9 cellular contexts compared by ENCODE assay signal in genomic region chr6:14452567-14453527, GRCh38.
DNase-seq lines count a peak whose midpoint lies in the region; ATAC-seq, FAIRE-seq and TF ChIP-seq lines count a peak whose summit lies in the region.
"Had no signal": no experiment of that assay in that cellular context is flagged by ENCODE, and none has a peak within 500 bp of the region (broad histone marks: within the 10 kb centered on the region; RNA-seq: fewer than 3 reads in every experiment).

No MANE protein-coding gene starts in this region.

- WGBS in IMR-90 (ENCODE audit: extremely low coverage in 2 of 2, insufficient read length in 1 of 2), 2 experiments, result 83% methylated on average over 4 of the region's 17 CpGs; no CpG with 5 or more reads in 1 of the 2 experiments

- no peak overlapping the region for H3K9ac ChIP-seq in IMR-90 (ENCODE audit: low read depth, low read length)

- in situ Hi-C loops in IMR-90 (cut with MboI; ENCODE audit: low sequenced_read_pairs), result no loop called here

- no TSS peak for BruUV-seq in IMR-90 (replicated peaks; lab: Mats Ljungman, UMichigan)

- DNase-seq in IMR-90, result no peak
- DNase-seq in activated T-cell treated with anti-CD3 and anti-CD28 coated beads, Interleukin-2, amount 50 U/mL, for 1 hour, result peak; percentile 30
- DNase-seq in stimulated activated CD4-positive, alpha-beta T cell treated with anti-CD3 and anti-CD28 coated beads, Interleukin-15, amount 100 ng/mL, for 48 hours (ENCODE audit: low read depth in 2 of 2), result peak; percentile 66 to 76
- DNase-seq in DMS53 treated with DMSO at 0.1 percent for 48 hours (lab: John Stamatoyannopoulos, UW; ENCODE audit: unreplicated experiment), result no peak
- no peak for DNase-seq in NCI-H2196 (lab: John Stamatoyannopoulos, UW; ENCODE audit: unreplicated experiment)
- no peak for DNase-seq in HEK293T (ENCODE audit: extremely low spot score)
- DNase-seq in RCC 7860 (ENCODE audit: low spot score), result no peak
- DNase-seq: foreskin melanocyte had no signal

- H2BK15ac ChIP-seq in IMR-90 (ENCODE audit: low read depth, low read length), result no peak overlapping the region

- no peak for FAIRE-seq in RCC 7860 (lab: Jason Lieb, UNC)

- no peak overlapping the region for H2AK9ac ChIP-seq in IMR-90 (replicated peaks; ENCODE audit: low read depth, low read length, poor library complexity)

- CTCF ChIA-PET in IMR-90 (lab: Yijun Ruan, JAX), result no interaction called here
- CTCF ChIA-PET in HEK293T (lab: Yijun Ruan, JAX), result interaction anchor here (0.6 kb wide), 1 partner anchor 37 kb away, joined by 3 read pairs; no protein-coding TSS in a partner anchor

- H3K4ac ChIP-seq in IMR-90 (ENCODE audit: low read depth, low read length), result no peak overlapping the region

- no peaks in the 10 kb centered on the region for H3K27me3 ChIP-seq in IMR-90 (ENCODE audit: control insufficient read depth, insufficient read depth, low read length)

- no peak overlapping the region for H3K14ac ChIP-seq in IMR-90 (replicated peaks; ENCODE audit: low read depth, low read length)

- H2AK5ac ChIP-seq in IMR-90 (ENCODE audit: low read depth, low read length), result peak overlapping the region; percentile 40; the same call in 1 of the 2 replicates

- TF ChIP-seq POLR2A in IMR-90 (IDR thresholded peaks at IDR 0.05; ENCODE audit: low read depth, low read length), result no peak

- H3K4me3 ChIP-seq in IMR-90 (ENCODE audit: insufficient read depth, low read depth, low read length), result no peak overlapping the region

- H4K8ac ChIP-seq in IMR-90 (ENCODE audit: low read depth in 2 of 2, low read length in 2 of 2), result no peak overlapping the region

- H3K9me3 ChIP-seq in IMR-90 (ENCODE audit: control insufficient read depth, insufficient read depth, low read length), result peaks cover 3% of the 10 kb centered on the region; the same call in 1 of the 2 replicates

- POLR2A ChIA-PET in IMR-90 (lab: Charles Lee; ENCODE audit: unreplicated experiment), result no interaction called here
- POLR2A ChIA-PET in HEK293T (lab: Yijun Ruan, JAX), result no interaction called here

- TF ChIP-seq RAD21 in IMR-90 (IDR thresholded peaks at IDR 0.05; ENCODE audit: low read length), result no peak

- intact Hi-C loops in IMR-90 (cut with micrococcal nuclease), result no loop called here

- no peaks in the 10 kb centered on the region for H3K36me3 ChIP-seq in IMR-90 (ENCODE audit: control insufficient read depth, insufficient read depth, low read length)

- no peak overlapping the region for H3K27ac ChIP-seq in IMR-90 (ENCODE audit: insufficient read depth, low read length)

- H3K79me1 ChIP-seq in IMR-90 (ENCODE audit: low read depth in 1 of 2, low read length in 2 of 2), result no peaks in the 10 kb centered on the region

- peak overlapping the region; percentile 44; the same call in 1 of the 2 replicates for H2BK120ac ChIP-seq in IMR-90 (ENCODE audit: low read depth, low read length)

- H3K9me1 ChIP-seq in IMR-90 (ENCODE audit: insufficient read depth, low read length), result peaks cover 7% of the 10 kb centered on the region; the same call in 1 of the 2 replicates

- TF ChIP-seq CTCF in IMR-90 (conservative IDR thresholded peaks at IDR 0.05; ENCODE audit: low read depth, low read length), result no peak

- H3K23ac ChIP-seq in IMR-90 (ENCODE audit: low read depth, low read length), result no peak overlapping the region

- ATAC-seq in GM18907 (IDR thresholded peaks at IDR 0.05; ENCODE audit: unreplicated experiment), result peak; percentile 84
- ATAC-seq in IMR-90 (ENCODE audit: low read depth), result no peak

- no peak overlapping the region for H3K4me2 ChIP-seq in IMR-90 (ENCODE audit: low read depth, low read length)

- H2AFZ ChIP-seq in IMR-90 (replicated peaks; ENCODE audit: low read length, poor library complexity), result no peak overlapping the region

- no peaks in the 10 kb centered on the region for H4K20me1 ChIP-seq in IMR-90 (ENCODE audit: insufficient read depth, low read length)

- no peak overlapping the region for H2BK20ac ChIP-seq in IMR-90 (ENCODE audit: low read depth, low read length)

- no peak overlapping the region for H2BK5ac ChIP-seq in IMR-90 (ENCODE audit: low read depth, low read length, poor library complexity, severe bottlenecking)

- H4K5ac ChIP-seq in IMR-90 (ENCODE audit: low read depth, low read length), result no peak overlapping the region

- no peak overlapping the region for H4K91ac ChIP-seq in IMR-90 (ENCODE audit: insufficient read depth, low read depth, low read length)

- peaks cover 11% of the 10 kb centered on the region for H3K4me1 ChIP-seq in IMR-90 (ENCODE audit: control insufficient read depth, insufficient read depth, low read length)

- no peak overlapping the region for H3K18ac ChIP-seq in IMR-90 (ENCODE audit: low read depth, low read length)

- dilution Hi-C loops in IMR-90 (cut with HindIII; ENCODE audit: low sequenced_read_pairs, unreplicated experiment), result no loop called here

- H3K56ac ChIP-seq in IMR-90 (ENCODE audit: extremely low read depth, insufficient read depth, low read length), result no peak overlapping the region

TF ChIP-seq in IMR-90, 13 proteins besides CTCF, POLR2A, EP300 and RAD21:
- TF ChIP-seq RCOR1 (IDR thresholded peaks at IDR 0.05; ENCODE audit: insufficient replicate concordance, low read length) (no peak), NFE2L2 (IDR thresholded peaks at IDR 0.05; ENCODE audit: low read depth, low read length) (no peak), USF2 (IDR thresholded peaks at IDR 0.05; ENCODE audit: low read depth, low read length) (no peak), SMC3 (IDR thresholded peaks at IDR 0.05; ENCODE audit: low read depth, low read length) (no peak), MAZ (IDR thresholded peaks at IDR 0.05; ENCODE audit: borderline replicate concordance, low read depth, low read length) (no peak), MXI1 (IDR thresholded peaks at IDR 0.05; ENCODE audit: borderline replicate concordance, low read depth, low read length) (no peak), CEBPB (IDR thresholded peaks at IDR 0.05; ENCODE audit: low read depth, low read length) (no peak), CHD1 (IDR thresholded peaks at IDR 0.05; ENCODE audit: low read depth, low read length) (no peak), BHLHE40 (IDR thresholded peaks at IDR 0.05; ENCODE audit: low read depth, low read length) (no peak), RFX5 (IDR thresholded peaks at IDR 0.05; ENCODE audit: low read depth, low read length) (no peak), FOS (IDR thresholded peaks at IDR 0.05; ENCODE audit: low read depth, low read length) (no peak), MAFK (IDR thresholded peaks at IDR 0.05; ENCODE audit: low read depth, low read length) (no peak), ELK1 (IDR thresholded peaks at IDR 0.05; ENCODE audit: borderline replicate concordance, low read depth, low read length) (no peak)
TF ChIP-seq in IMR-90: peak in this region for 0.

TF ChIP-seq in HEK293T, 16 proteins besides CTCF, POLR2A, EP300 and RAD21:
- TF ChIP-seq HDGF (IDR thresholded peaks at IDR 0.05; ENCODE audit: borderline replicate concordance) (no peak), ARNT (IDR thresholded peaks at IDR 0.05) (no peak), SP1 (IDR thresholded peaks at IDR 0.05) (no peak), FOXA1 (IDR thresholded peaks at IDR 0.05) (no peak), ZNF384 (IDR thresholded peaks at IDR 0.05) (no peak), PKNOX1 (IDR thresholded peaks at IDR 0.05) (no peak), CTBP1 (IDR thresholded peaks at IDR 0.05; ENCODE audit: borderline replicate concordance) (no peak), LEF1 (IDR thresholded peaks at IDR 0.05; ENCODE audit: borderline replicate concordance) (no peak), SUZ12 (IDR thresholded peaks at IDR 0.05) (no peak), ELF4 (IDR thresholded peaks at IDR 0.05) (no peak), L3MBTL2 (conservative IDR thresholded peaks at IDR 0.05) (no peak), BHLHE40 (IDR thresholded peaks at IDR 0.05; ENCODE audit: borderline replicate concordance) (no peak), FOXK2 (IDR thresholded peaks at IDR 0.05) (no peak), NFRKB (IDR thresholded peaks at IDR 0.05) (no peak), FOXM1 (IDR thresholded peaks at IDR 0.05; ENCODE audit: borderline replicate concordance) (no peak)

Comparison
In these comparisons a context has a peak if more than half of its experiments do, and no peak if none do; other contexts are left out.
1. DNase-seq: peak in activated T-cell treated with anti-CD3 and anti-CD28 coated beads, Interleukin-2, amount 50 U/mL, for 1 hour (single experiment) and stimulated activated CD4-positive, alpha-beta T cell treated with anti-CD3 and anti-CD28 coated beads, Interleukin-15, amount 100 ng/mL, for 48 hours (2 of 2); none in IMR-90 (single experiment), DMS53 treated with DMSO at 0.1 percent for 48 hours (single experiment), NCI-H2196 (single experiment), HEK293T (single experiment) and RCC 7860 (single experiment).